ENCODE assay signal across 23 cellular contexts in genomic region chrX:10051866-10052265, GRCh38.
DNase-seq lines count a peak whose midpoint lies in the region; ATAC-seq, FAIRE-seq and TF ChIP-seq lines count a peak whose summit lies in the region.
"Had no signal": no experiment of that assay in that cellular context is flagged by ENCODE, and none has a peak within 500 bp of the region (broad histone marks: within the 10 kb centered on the region; RNA-seq: fewer than 3 reads in every experiment).

No MANE protein-coding gene starts in this region.

- peaks cover 2% of the 10 kb centered on the region for H3K9me3 Mint-ChIP-seq in stimulated activated memory B cell treated with anti-CD40 and anti-IgM and Interleukin-4, amounts not matched to agents 10 μg/mL and 1 μg/mL and 100 μg/mL, for 72 hours
- peaks cover 0 to 16% (median 3%) of the 10 kb centered on the region in 7 donors for H3K9me3 Mint-ChIP-seq in CD14-positive monocyte
- H3K9me3 Mint-ChIP-seq: activated naive CD4-positive, alpha-beta T cell treated with anti-CD3 and anti-CD28 coated beads, Interleukin-2, amount 10 ng/mL, durations not matched to agents 7 days and 5 days had no signal

- no peaks in the 10 kb centered on the region for H3F3A ChIP-seq in Loucy (ENCODE audit: low read depth)

- H3K36me3 ChIP-seq in Loucy (ENCODE audit: insufficient read depth, low read length) (no peaks in the 10 kb centered on the region), bronchial epithelial cell (ENCODE audit: control insufficient read depth, insufficient read depth, low read length) (no peaks in the 10 kb centered on the region), gastroesophageal sphincter (no peaks in the 10 kb centered on the region), mucosa of descending colon (ENCODE audit: low read depth) (no peaks in the 10 kb centered on the region)
- H3K36me3 ChIP-seq: ascending aorta, HAP-1, vagina had no signal

- H3K27me3 ChIP-seq in Loucy (ENCODE audit: insufficient read depth, low read length, poor library complexity, severe bottlenecking) (no peaks in the 10 kb centered on the region), bronchial epithelial cell (ENCODE audit: control insufficient read depth, insufficient read depth, low read length) (no peaks in the 10 kb centered on the region), gastroesophageal sphincter (no peaks in the 10 kb centered on the region)
- H3K27me3 ChIP-seq: ascending aorta, vagina had no signal

- H3K4me1 ChIP-seq in Loucy (ENCODE audit: insufficient read depth, low read length, poor library complexity, severe bottlenecking) = peaks cover 17% of the 10 kb centered on the region
- H3K4me1 ChIP-seq in gastroesophageal sphincter = peaks cover 6 to 64% (median 16%) of the 10 kb centered on the region in 3 donors
- H3K4me1 ChIP-seq in mucosa of descending colon (ENCODE audit: low read depth) = no peaks in the 10 kb centered on the region
- H3K4me1 ChIP-seq: ascending aorta had no signal

- TF ChIP-seq EP300 in gastroesophageal sphincter (IDR thresholded peaks at IDR 0.05) = no peak

- H3K27ac Mint-ChIP-seq in stimulated activated memory B cell treated with anti-CD40 and anti-IgM and Interleukin-4, amounts not matched to agents 10 μg/mL and 1 μg/mL and 100 μg/mL, for 72 hours = peak overlapping the region; percentile 42
- no peak overlapping the region for H3K27ac Mint-ChIP-seq in CD14-positive monocyte
- H3K27ac Mint-ChIP-seq: activated naive CD4-positive, alpha-beta T cell treated with anti-CD3 and anti-CD28 coated beads, Interleukin-2, amount 10 ng/mL, durations not matched to agents 7 days and 5 days had no signal

- H3K79me2 ChIP-seq in Loucy (ENCODE audit: insufficient read depth, low read length) = no peaks in the 10 kb centered on the region

- WGBS in gastroesophageal sphincter (ENCODE audit: low coverage in 1 of 2), 2 donors = 83% methylated on average over 2 of the region's 2 CpGs; no CpG with 5 or more reads in 1 of the 2 donors

- peak overlapping the region in 3 of 4 donors; percentile 46 to 66 (median 64) for H3K27ac ChIP-seq in gastroesophageal sphincter
- H3K27ac ChIP-seq: ascending aorta, C4-2B, RWPE1, vagina had no signal

- H3K27me3 Mint-ChIP-seq in stimulated activated memory B cell treated with anti-CD40 and anti-IgM and Interleukin-4, amounts not matched to agents 10 μg/mL and 1 μg/mL and 100 μg/mL, for 72 hours = no peaks in the 10 kb centered on the region
- H3K27me3 Mint-ChIP-seq in CD14-positive monocyte (ENCODE audit: low read depth in 3 of 3) = peaks cover 0 to 11% (median 2%) of the 10 kb centered on the region in 3 donors
- H3K27me3 Mint-ChIP-seq: activated naive CD4-positive, alpha-beta T cell treated with anti-CD3 and anti-CD28 coated beads, Interleukin-2, amount 10 ng/mL, durations not matched to agents 7 days and 5 days had no signal

- H4K20me1 ChIP-seq in Loucy (ENCODE audit: insufficient read depth, low read length, poor library complexity, severe bottlenecking) = no peaks in the 10 kb centered on the region

- H2AFZ ChIP-seq in Loucy (ENCODE audit: low read length) = no peak overlapping the region

- DNase-seq in bronchial epithelial cell (ENCODE audit: low read depth) (peak; percentile 59), CD14-positive monocyte (ENCODE audit: low spot score) (no peak), mucosa of descending colon (no peak), HPDE6-E6E7 (ENCODE audit: extremely low spot score) (no peak)
- DNase-seq: activated naive CD4-positive, alpha-beta T cell treated with anti-CD3 and anti-CD28 coated beads, Interleukin-2, amount 10 ng/mL, durations not matched to agents 7 days and 5 days; cerebellar nuclear complex; EL; kidney; NCI-H1105; NCI-H1930; NCI-H2227 treated with DMSO at 0.1 percent for 48 hours; NCI-H774; SK-N-SH; stimulated activated CD4-positive, alpha-beta T cell treated with anti-CD3 and anti-CD28 coated beads, Interleukin-2, amount 100 ng/mL, for 24 hours had no signal

- peaks cover 33% of the 10 kb centered on the region for H3K4me1 Mint-ChIP-seq in stimulated activated memory B cell treated with anti-CD40 and anti-IgM and Interleukin-4, amounts not matched to agents 10 μg/mL and 1 μg/mL and 100 μg/mL, for 72 hours
- peaks cover 5% of the 10 kb centered on the region for H3K4me1 Mint-ChIP-seq in CD14-positive monocyte

- intact Hi-C loops in CD14-positive monocyte (cut with micrococcal nuclease) = no loop called here
- intact Hi-C loops in mucosa of descending colon (cut with DNase I, micrococcal nuclease) = no loop called here

- no peak overlapping the region for H3K4me3 ChIP-seq in Loucy (ENCODE audit: low read length, poor library complexity, severe bottlenecking)
- H3K4me3 ChIP-seq in bronchial epithelial cell (ENCODE audit: low read depth, low read length) = no peak overlapping the region
- no peak overlapping the region for H3K4me3 ChIP-seq in gastroesophageal sphincter
- H3K4me3 ChIP-seq in mucosa of descending colon = no peak overlapping the region
- H3K4me3 ChIP-seq: ascending aorta, HAP-1, vagina had no signal

- no peak overlapping the region for H3K9ac ChIP-seq in Loucy (ENCODE audit: low read depth, low read length, poor library complexity, severe bottlenecking)
- H3K9ac ChIP-seq: SK-N-SH had no signal

- H3K9me3 ChIP-seq in Loucy (ENCODE audit: insufficient read depth, low read depth, low read length) (no peaks in the 10 kb centered on the region), gastroesophageal sphincter (no peaks in the 10 kb centered on the region), mucosa of descending colon (no peaks in the 10 kb centered on the region)
- H3K9me3 ChIP-seq: ascending aorta, HAP-1, SK-N-SH, vagina had no signal

- no peak for TF ChIP-seq POLR2A in gastroesophageal sphincter (IDR thresholded peaks at IDR 0.05)

- FAIRE-seq in bronchial epithelial cell (lab: Jason Lieb, UNC) = no peak
- FAIRE-seq: D721Med, kidney had no signal

- peak overlapping the region; percentile 5 for H3K4me2 ChIP-seq in Loucy (ENCODE audit: low read depth, low read length, poor library complexity, severe bottlenecking)
- H3K4me2 ChIP-seq: SK-N-SH had no signal

- H3K4me3 Mint-ChIP-seq in stimulated activated memory B cell treated with anti-CD40 and anti-IgM and Interleukin-4, amounts not matched to agents 10 μg/mL and 1 μg/mL and 100 μg/mL, for 72 hours = no peak overlapping the region
- no peak overlapping the region for H3K4me3 Mint-ChIP-seq in CD14-positive monocyte
- H3K4me3 Mint-ChIP-seq: activated naive CD4-positive, alpha-beta T cell treated with anti-CD3 and anti-CD28 coated beads, Interleukin-2, amount 10 ng/mL, durations not matched to agents 7 days and 5 days had no signal

- ATAC-seq in gastroesophageal sphincter = no peak
- no peak for ATAC-seq in stimulated activated memory B cell treated with anti-CD40 and anti-IgM and Interleukin-4, amounts not matched to agents 10 μg/mL and 1 μg/mL and 100 μg/mL, for 72 hours
- ATAC-seq in mucosa of descending colon = no peak

- H3K9me2 ChIP-seq in Loucy (replicated peaks; ENCODE audit: low read depth, low read length) = no peaks in the 10 kb centered on the region
- H3K9me2 ChIP-seq: SK-N-SH had no signal

- H3K36me3 Mint-ChIP-seq in stimulated activated memory B cell treated with anti-CD40 and anti-IgM and Interleukin-4, amounts not matched to agents 10 μg/mL and 1 μg/mL and 100 μg/mL, for 72 hours = peaks cover 4% of the 10 kb centered on the region
- no peaks in the 10 kb centered on the region for H3K36me3 Mint-ChIP-seq in CD14-positive monocyte
- H3K36me3 Mint-ChIP-seq: activated naive CD4-positive, alpha-beta T cell treated with anti-CD3 and anti-CD28 coated beads, Interleukin-2, amount 10 ng/mL, durations not matched to agents 7 days and 5 days had no signal

- no peak for TF ChIP-seq CTCF in Loucy (conservative IDR thresholded peaks at IDR 0.05; ENCODE audit: low read length)
- TF ChIP-seq CTCF in bronchial epithelial cell (IDR thresholded peaks at IDR 0.05; ENCODE audit: insufficient read depth, low read length, severe bottlenecking) = no peak
- no peak for TF ChIP-seq CTCF in gastroesophageal sphincter (IDR thresholded peaks at IDR 0.05)
- no peak for TF ChIP-seq CTCF in CD14-positive monocyte (IDR thresholded peaks at IDR 0.05)
- no peak for TF ChIP-seq CTCF in mucosa of descending colon (IDR thresholded peaks at IDR 0.05)
